ENCODE assay signal across 2 cellular contexts in the genomic region with DNA sequence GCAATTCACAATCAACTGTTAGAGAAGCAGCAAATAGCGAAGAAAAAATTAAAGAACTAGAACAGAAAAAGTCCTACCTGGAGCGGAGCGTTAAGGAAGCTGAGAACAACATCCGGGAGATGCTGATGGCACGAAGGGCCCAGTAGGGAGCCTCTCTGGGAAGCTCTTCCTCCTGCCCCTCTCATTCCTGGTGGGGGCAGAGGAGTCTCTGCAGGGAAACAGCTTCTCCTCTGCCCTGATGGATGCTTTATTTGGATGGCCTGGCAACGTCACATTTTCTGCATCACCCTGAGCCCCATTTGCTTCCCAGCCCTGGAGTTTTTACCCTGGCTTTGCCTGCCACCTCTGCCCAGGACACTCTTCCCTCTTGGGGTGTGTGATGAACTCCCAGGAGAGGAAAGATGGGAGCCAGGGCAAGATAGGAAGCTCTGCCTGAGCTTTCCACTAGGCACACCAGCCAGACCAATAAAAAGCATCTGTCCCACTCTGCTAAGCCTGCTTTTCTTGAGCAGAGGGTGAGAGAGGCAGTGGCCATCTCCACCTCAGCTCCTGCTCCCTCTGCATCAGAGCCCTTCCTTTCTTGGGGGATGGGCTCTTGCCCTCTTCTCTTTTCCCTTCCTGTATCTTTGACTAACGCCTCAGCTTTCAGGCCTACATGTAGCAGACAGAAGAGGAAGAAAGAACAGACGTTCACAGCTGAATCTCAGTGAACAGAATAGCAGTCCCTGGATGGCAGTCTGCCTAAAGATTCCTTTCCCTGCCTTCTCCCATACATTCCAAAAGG.
TF ChIP-seq lines count a peak whose summit lies in the region.

No MANE protein-coding gene starts in this region.

TF ChIP-seq in IMR-90, 13 proteins besides CTCF, POLR2A, EP300 and RAD21:
- no peak for TF ChIP-seq CEBPB (IDR thresholded peaks at IDR 0.05; ENCODE audit: low read depth, low read length)
- TF ChIP-seq USF2 (IDR thresholded peaks at IDR 0.05; ENCODE audit: low read depth, low read length), result no peak
- TF ChIP-seq MAFK (IDR thresholded peaks at IDR 0.05; ENCODE audit: low read depth, low read length), result no peak
- TF ChIP-seq NFE2L2 (IDR thresholded peaks at IDR 0.05; ENCODE audit: low read depth, low read length), result no peak
- TF ChIP-seq SMC3 (IDR thresholded peaks at IDR 0.05; ENCODE audit: low read depth, low read length), result no peak
- TF ChIP-seq RCOR1 (IDR thresholded peaks at IDR 0.05; ENCODE audit: insufficient replicate concordance, low read length), result no peak
- no peak for TF ChIP-seq MAZ (IDR thresholded peaks at IDR 0.05; ENCODE audit: borderline replicate concordance, low read depth, low read length)
- no peak for TF ChIP-seq FOS (IDR thresholded peaks at IDR 0.05; ENCODE audit: low read depth, low read length)
- no peak for TF ChIP-seq MXI1 (IDR thresholded peaks at IDR 0.05; ENCODE audit: borderline replicate concordance, low read depth, low read length)

TF ChIP-seq in WTC11, 78 proteins besides CTCF, POLR2A, EP300 and RAD21:
- TF ChIP-seq SMAD3 (CRISPR knock-in tag; IDR thresholded peaks at IDR 0.05; ENCODE audit: borderline replicate concordance), result no peak
- TF ChIP-seq ZNF396 (CRISPR knock-in tag; IDR thresholded peaks at IDR 0.05; ENCODE audit: borderline replicate concordance), result no peak
